In the genomic region with DNA sequence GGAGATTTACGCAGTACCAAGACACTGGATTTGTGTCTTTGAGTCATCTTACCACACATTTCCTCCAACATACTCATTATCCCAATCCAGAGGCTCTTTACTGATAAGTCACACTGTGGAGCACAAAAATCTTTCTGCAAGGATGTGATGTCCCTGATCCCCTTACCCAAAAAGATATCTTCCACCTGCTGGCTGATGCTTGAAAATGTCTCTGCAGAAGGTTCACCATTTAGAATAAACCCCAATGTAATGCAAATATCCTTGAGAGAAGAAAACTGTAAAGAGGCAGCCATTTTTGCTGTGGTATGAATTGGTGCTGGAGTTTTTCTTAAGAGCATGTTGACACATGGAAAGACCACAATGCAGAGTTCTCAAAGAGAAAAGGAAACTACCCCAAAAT, we compare ENCODE assay signal across 19 cellular contexts.
DNase-seq lines count a peak whose midpoint lies in the region; ATAC-seq and TF ChIP-seq lines count a peak whose summit lies in the region.
"Had no signal": no experiment of that assay in that cellular context is flagged by ENCODE, and none has a peak within 500 bp of the region (broad histone marks: within the 10 kb centered on the region; RNA-seq: fewer than 3 reads in every experiment).

No MANE protein-coding gene starts in this region.

- H3K27ac ChIP-seq in CD4-positive, alpha-beta memory T cell (ENCODE audit: low read depth, low read length), result no peak overlapping the region
- H3K27ac ChIP-seq: A549, HL-60 had no signal

- POLR2A ChIA-PET in WTC11 (lab: Charles Lee), result no interaction called here
- POLR2A ChIA-PET in CD4-positive, alpha-beta memory T cell (lab: Charles Lee; ENCODE audit: partially characterized antibody), result no interaction called here

- CTCF ChIA-PET in WTC11 (lab: Charles Lee), result no interaction called here
- CTCF ChIA-PET in CD4-positive, alpha-beta memory T cell (lab: Charles Lee; ENCODE audit: partially characterized antibody), result no interaction called here

- H3K27me3 ChIP-seq in H7 (ENCODE audit: control insufficient read depth, insufficient read depth, low read length), result no peaks in the 10 kb centered on the region
- H3K27me3 ChIP-seq in CD4-positive, alpha-beta memory T cell (ENCODE audit: insufficient read depth, low read length), result no peaks in the 10 kb centered on the region
- H3K27me3 ChIP-seq: BE2C had no signal

- H3K9me3 Mint-ChIP-seq in WTC11, result no peaks in the 10 kb centered on the region
- peaks cover 0 to 3% (median 0%) of the 10 kb centered on the region in 8 donors for H3K9me3 Mint-ChIP-seq in CD4-positive, alpha-beta memory T cell

- no peaks in the 10 kb centered on the region for H3K27me3 Mint-ChIP-seq in WTC11 (ENCODE audit: low read depth)
- H3K27me3 Mint-ChIP-seq in CD4-positive, alpha-beta memory T cell, result peaks cover 0 to 3% of the 10 kb centered on the region in 2 donors
- H3K27me3 Mint-ChIP-seq: CD8-positive, alpha-beta memory T cell had no signal

- TF ChIP-seq CTCF in WTC11 (IDR thresholded peaks at IDR 0.05), result no peak

- no peaks in the 10 kb centered on the region for H3K4me1 ChIP-seq in CD4-positive, alpha-beta memory T cell (ENCODE audit: insufficient read depth, low read length)
- H3K4me1 ChIP-seq: A549, BE2C, Caco-2, HAP-1 had no signal

- intact Hi-C loops in CD4-positive, alpha-beta memory T cell (cut with micrococcal nuclease), result no loop called here

- H3K27ac Mint-ChIP-seq in WTC11, result no peak overlapping the region; the same call in 1 of the 2 replicates
- no peak overlapping the region for H3K27ac Mint-ChIP-seq in CD4-positive, alpha-beta memory T cell
- H3K27ac Mint-ChIP-seq: CD14-positive monocyte; CD8-positive, alpha-beta memory T cell; HFFc6 had no signal

- ATAC-seq in WTC11, result peak; percentile 65
- ATAC-seq: A549, K562 had no signal

- no peaks in the 10 kb centered on the region for H3K36me3 Mint-ChIP-seq in WTC11
- no peaks in the 10 kb centered on the region for H3K36me3 Mint-ChIP-seq in CD4-positive, alpha-beta memory T cell
- H3K36me3 Mint-ChIP-seq: CD14-positive monocyte; CD8-positive, alpha-beta memory T cell had no signal

- no peak overlapping the region for H3K4me3 Mint-ChIP-seq in WTC11
- no peak overlapping the region for H3K4me3 Mint-ChIP-seq in CD4-positive, alpha-beta memory T cell
- H3K4me3 Mint-ChIP-seq: CD14-positive monocyte; CD8-positive, alpha-beta memory T cell; HFFc6 had no signal

- no peaks in the 10 kb centered on the region for H3K9me3 ChIP-seq in CD4-positive, alpha-beta memory T cell (ENCODE audit: control insufficient read depth in 1 of 2, low read length in 2 of 2)
- H3K9me3 ChIP-seq: A549, BE2C, Caco-2, HAP-1 had no signal

- H3K4me3 ChIP-seq in H7 (ENCODE audit: insufficient read depth, low read depth, low read length), result no peak overlapping the region
- no peak overlapping the region for H3K4me3 ChIP-seq in CD4-positive, alpha-beta memory T cell (ENCODE audit: low read length in 2 of 2)
- H3K4me3 ChIP-seq: A549, HAP-1, K562 had no signal

- H3K4me1 Mint-ChIP-seq in WTC11, result peaks cover 7% of the 10 kb centered on the region
- H3K4me1 Mint-ChIP-seq in CD4-positive, alpha-beta memory T cell, result no peaks in the 10 kb centered on the region
- H3K4me1 Mint-ChIP-seq: CD14-positive monocyte; CD8-positive, alpha-beta memory T cell had no signal

- H3K36me3 ChIP-seq in H7 (replicated peaks; ENCODE audit: control insufficient read depth, insufficient read depth, low read length), result no peaks in the 10 kb centered on the region
- no peaks in the 10 kb centered on the region for H3K36me3 ChIP-seq in CD4-positive, alpha-beta memory T cell (ENCODE audit: insufficient read depth, low read length)
- H3K36me3 ChIP-seq: BE2C, HAP-1 had no signal

- DNase-seq in H7 (peak; percentile 6), NAMALWA (ENCODE audit: low spot score) (peak; percentile 3), WTC11 (ENCODE audit: low spot score) (no peak), iPS-NIHi11 (ENCODE audit: low spot score) (peak; percentile 12), NCI-H226 (no peak), NCI-H2107 (lab: John Stamatoyannopoulos, UW) (no peak), kidney glomerular epithelial cell (lab: John Stamatoyannopoulos, UW) (no peak)
- no peak for DNase-seq in CD4-positive, alpha-beta memory T cell
- DNase-seq: BE2C; Caco-2; CD8-positive, alpha-beta memory T cell; DND-41; GF-D8; HFFc6 had no signal

TF ChIP-seq in WTC11, 78 proteins besides CTCF, POLR2A, EP300 and RAD21 (continues in another document):
- no peak for TF ChIP-seq MXD4 (CRISPR knock-in tag; IDR thresholded peaks at IDR 0.05; ENCODE audit: borderline replicate concordance)
- TF ChIP-seq SMAD4 (CRISPR knock-in tag; IDR thresholded peaks at IDR 0.05), result no peak
- no peak for TF ChIP-seq ZNF317 (CRISPR knock-in tag; IDR thresholded peaks at IDR 0.05; ENCODE audit: borderline replicate concordance, low read depth)
- TF ChIP-seq, protein P1, sequence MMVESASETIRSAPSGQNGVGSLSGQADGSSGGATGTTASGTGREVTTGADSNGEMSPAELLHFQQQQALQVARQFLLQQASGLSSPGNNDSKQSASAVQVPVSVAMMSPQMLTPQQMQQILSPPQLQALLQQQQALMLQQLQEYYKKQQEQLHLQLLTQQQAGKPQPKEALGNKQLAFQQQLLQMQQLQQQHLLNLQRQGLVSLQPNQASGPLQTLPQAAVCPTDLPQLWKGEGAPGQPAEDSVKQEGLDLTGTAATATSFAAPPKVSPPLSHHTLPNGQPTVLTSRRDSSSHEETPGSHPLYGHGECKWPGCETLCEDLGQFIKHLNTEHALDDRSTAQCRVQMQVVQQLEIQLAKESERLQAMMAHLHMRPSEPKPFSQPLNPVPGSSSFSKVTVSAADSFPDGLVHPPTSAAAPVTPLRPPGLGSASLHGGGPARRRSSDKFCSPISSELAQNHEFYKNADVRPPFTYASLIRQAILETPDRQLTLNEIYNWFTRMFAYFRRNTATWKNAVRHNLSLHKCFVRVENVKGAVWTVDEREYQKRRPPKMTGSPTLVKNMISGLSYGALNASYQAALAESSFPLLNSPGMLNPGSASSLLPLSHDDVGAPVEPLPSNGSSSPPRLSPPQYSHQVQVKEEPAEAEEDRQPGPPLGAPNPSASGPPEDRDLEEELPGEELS (CRISPR knock-in tag; IDR thresholded peaks at IDR 0.05), result no peak
- no peak for TF ChIP-seq RELA (CRISPR knock-in tag; IDR thresholded peaks at IDR 0.05; ENCODE audit: borderline replicate concordance)
- TF ChIP-seq, protein P2, sequence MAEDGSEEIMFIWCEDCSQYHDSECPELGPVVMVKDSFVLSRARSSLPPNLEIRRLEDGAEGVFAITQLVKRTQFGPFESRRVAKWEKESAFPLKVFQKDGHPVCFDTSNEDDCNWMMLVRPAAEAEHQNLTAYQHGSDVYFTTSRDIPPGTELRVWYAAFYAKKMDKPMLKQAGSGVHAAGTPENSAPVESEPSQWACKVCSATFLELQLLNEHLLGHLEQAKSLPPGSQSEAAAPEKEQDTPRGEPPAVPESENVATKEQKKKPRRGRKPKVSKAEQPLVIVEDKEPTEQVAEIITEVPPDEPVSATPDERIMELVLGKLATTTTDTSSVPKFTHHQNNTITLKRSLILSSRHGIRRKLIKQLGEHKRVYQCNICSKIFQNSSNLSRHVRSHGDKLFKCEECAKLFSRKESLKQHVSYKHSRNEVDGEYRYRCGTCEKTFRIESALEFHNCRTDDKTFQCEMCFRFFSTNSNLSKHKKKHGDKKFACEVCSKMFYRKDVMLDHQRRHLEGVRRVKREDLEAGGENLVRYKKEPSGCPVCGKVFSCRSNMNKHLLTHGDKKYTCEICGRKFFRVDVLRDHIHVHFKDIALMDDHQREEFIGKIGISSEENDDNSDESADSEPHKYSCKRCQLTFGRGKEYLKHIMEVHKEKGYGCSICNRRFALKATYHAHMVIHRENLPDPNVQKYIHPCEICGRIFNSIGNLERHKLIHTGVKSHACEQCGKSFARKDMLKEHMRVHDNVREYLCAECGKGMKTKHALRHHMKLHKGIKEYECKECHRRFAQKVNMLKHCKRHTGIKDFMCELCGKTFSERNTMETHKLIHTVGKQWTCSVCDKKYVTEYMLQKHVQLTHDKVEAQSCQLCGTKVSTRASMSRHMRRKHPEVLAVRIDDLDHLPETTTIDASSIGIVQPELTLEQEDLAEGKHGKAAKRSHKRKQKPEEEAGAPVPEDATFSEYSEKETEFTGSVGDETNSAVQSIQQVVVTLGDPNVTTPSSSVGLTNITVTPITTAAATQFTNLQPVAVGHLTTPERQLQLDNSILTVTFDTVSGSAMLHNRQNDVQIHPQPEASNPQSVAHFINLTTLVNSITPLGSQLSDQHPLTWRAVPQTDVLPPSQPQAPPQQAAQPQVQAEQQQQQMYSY (CRISPR knock-in tag; IDR thresholded peaks at IDR 0.05), result no peak
- TF ChIP-seq CREB1 (CRISPR knock-in tag; IDR thresholded peaks at IDR 0.05), result no peak
- TF ChIP-seq, protein P3, sequence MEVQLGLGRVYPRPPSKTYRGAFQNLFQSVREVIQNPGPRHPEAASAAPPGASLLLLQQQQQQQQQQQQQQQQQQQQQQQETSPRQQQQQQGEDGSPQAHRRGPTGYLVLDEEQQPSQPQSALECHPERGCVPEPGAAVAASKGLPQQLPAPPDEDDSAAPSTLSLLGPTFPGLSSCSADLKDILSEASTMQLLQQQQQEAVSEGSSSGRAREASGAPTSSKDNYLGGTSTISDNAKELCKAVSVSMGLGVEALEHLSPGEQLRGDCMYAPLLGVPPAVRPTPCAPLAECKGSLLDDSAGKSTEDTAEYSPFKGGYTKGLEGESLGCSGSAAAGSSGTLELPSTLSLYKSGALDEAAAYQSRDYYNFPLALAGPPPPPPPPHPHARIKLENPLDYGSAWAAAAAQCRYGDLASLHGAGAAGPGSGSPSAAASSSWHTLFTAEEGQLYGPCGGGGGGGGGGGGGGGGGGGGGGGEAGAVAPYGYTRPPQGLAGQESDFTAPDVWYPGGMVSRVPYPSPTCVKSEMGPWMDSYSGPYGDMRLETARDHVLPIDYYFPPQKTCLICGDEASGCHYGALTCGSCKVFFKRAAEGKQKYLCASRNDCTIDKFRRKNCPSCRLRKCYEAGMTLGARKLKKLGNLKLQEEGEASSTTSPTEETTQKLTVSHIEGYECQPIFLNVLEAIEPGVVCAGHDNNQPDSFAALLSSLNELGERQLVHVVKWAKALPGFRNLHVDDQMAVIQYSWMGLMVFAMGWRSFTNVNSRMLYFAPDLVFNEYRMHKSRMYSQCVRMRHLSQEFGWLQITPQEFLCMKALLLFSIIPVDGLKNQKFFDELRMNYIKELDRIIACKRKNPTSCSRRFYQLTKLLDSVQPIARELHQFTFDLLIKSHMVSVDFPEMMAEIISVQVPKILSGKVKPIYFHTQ (CRISPR knock-in tag; IDR thresholded peaks at IDR 0.05), result no peak
- TF ChIP-seq, protein P4, sequence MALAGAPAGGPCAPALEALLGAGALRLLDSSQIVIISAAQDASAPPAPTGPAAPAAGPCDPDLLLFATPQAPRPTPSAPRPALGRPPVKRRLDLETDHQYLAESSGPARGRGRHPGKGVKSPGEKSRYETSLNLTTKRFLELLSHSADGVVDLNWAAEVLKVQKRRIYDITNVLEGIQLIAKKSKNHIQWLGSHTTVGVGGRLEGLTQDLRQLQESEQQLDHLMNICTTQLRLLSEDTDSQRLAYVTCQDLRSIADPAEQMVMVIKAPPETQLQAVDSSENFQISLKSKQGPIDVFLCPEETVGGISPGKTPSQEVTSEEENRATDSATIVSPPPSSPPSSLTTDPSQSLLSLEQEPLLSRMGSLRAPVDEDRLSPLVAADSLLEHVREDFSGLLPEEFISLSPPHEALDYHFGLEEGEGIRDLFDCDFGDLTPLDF (CRISPR knock-in tag; IDR thresholded peaks at IDR 0.05), result no peak

Comparison
In these comparisons a context has a peak if more than half of its experiments do, and no peak if none do; other contexts are left out.
1. DNase-seq: peak in H7 (single experiment), NAMALWA (single experiment) and iPS-NIHi11 (single experiment); none in WTC11 (single experiment), CD4-positive, alpha-beta memory T cell (0 of 5), NCI-H226 (single experiment), NCI-H2107 (single experiment) and kidney glomerular epithelial cell (single experiment).